19 cellular contexts compared by ENCODE assay signal in genomic region chr7:117051808-117052207, GRCh38.
DNase-seq lines count a peak whose midpoint lies in the region; ATAC-seq and TF ChIP-seq lines count a peak whose summit lies in the region.
"Had no signal": no experiment of that assay in that cellular context is flagged by ENCODE, and none has a peak within 500 bp of the region (broad histone marks: within the 10 kb centered on the region; RNA-seq: fewer than 3 reads in every experiment).

No MANE protein-coding gene starts in this region.

- H2AK5ac ChIP-seq in mesenchymal stem cell (ENCODE audit: low read length, severe bottlenecking), result no peak overlapping the region

- no peak for TF ChIP-seq CTCF in fibroblast of mammary gland (conservative IDR thresholded peaks at IDR 0.05; ENCODE audit: control insufficient read depth, insufficient read depth, low read depth, low read length)

- H3K79me1 ChIP-seq in mesenchymal stem cell (replicated peaks; ENCODE audit: low read length, poor library complexity, severe bottlenecking), result peaks cover 28% of the 10 kb centered on the region

- no peak overlapping the region for H3K4ac ChIP-seq in mesenchymal stem cell (ENCODE audit: low read depth in 1 of 2, low read length in 2 of 2)

- H3K4me1 ChIP-seq in mesenchymal stem cell (ENCODE audit: control insufficient read depth, insufficient read depth, low read depth, low read length), result peaks cover 2% of the 10 kb centered on the region
- H3K4me1 ChIP-seq: A549 had no signal

- H3K9ac ChIP-seq in mesenchymal stem cell (ENCODE audit: low read length), result peak overlapping the region; percentile 28

- ATAC-seq in left cardiac atrium (no peak), GM18909 (IDR thresholded peaks at IDR 0.05; ENCODE audit: poor library complexity, unreplicated experiment) (no peak)
- ATAC-seq: A549 had no signal

- H2BK15ac ChIP-seq in mesenchymal stem cell (ENCODE audit: low read depth, poor library complexity, severe bottlenecking), result no peak overlapping the region

- no peaks in the 10 kb centered on the region for H3K9me3 ChIP-seq in mesenchymal stem cell (ENCODE audit: control insufficient read depth, low read length)
- H3K9me3 ChIP-seq: A549 had no signal

- H3K27me3 ChIP-seq in mesenchymal stem cell (ENCODE audit: control insufficient read depth in 1 of 2, insufficient read depth in 1 of 2, low read length in 2 of 2), result no peaks in the 10 kb centered on the region

- H3K23ac ChIP-seq in mesenchymal stem cell (ENCODE audit: low read length in 2 of 2), result no peak overlapping the region

- no peak overlapping the region for H2BK5ac ChIP-seq in mesenchymal stem cell (ENCODE audit: low read depth, low read length, poor library complexity, severe bottlenecking)

- no peak overlapping the region for H4K91ac ChIP-seq in mesenchymal stem cell (ENCODE audit: low read length)

- no peak overlapping the region for H2BK12ac ChIP-seq in mesenchymal stem cell (ENCODE audit: low read length in 2 of 2)

- WGBS in mesenchymal stem cell, result 60% methylated on average over 1 of the region's 1 CpG

- H3K4me2 ChIP-seq in mesenchymal stem cell (ENCODE audit: low read length, poor library complexity, severe bottlenecking), result no peak overlapping the region
- H3K4me2 ChIP-seq: A549, PC-9 had no signal

- no peak overlapping the region for H3K27ac ChIP-seq in mesenchymal stem cell (ENCODE audit: low read length, poor library complexity, severe bottlenecking)
- H3K27ac ChIP-seq: A549, HL-60, PC-9 had no signal

- no peak overlapping the region for H2AFZ ChIP-seq in mesenchymal stem cell (ENCODE audit: low read depth, low read length)
- H2AFZ ChIP-seq: PC-9 had no signal

- H3K18ac ChIP-seq in mesenchymal stem cell (ENCODE audit: low read depth in 1 of 2, low read length in 2 of 2), result no peak overlapping the region

- H3K14ac ChIP-seq in mesenchymal stem cell (ENCODE audit: low read length in 2 of 2), result no peak overlapping the region

- intact Hi-C loops in left cardiac atrium (cut with DNase I), result no loop called here

- H3K36me3 ChIP-seq in mesenchymal stem cell (ENCODE audit: control insufficient read depth in 1 of 2, insufficient read depth in 2 of 2, low read depth in 1 of 2, low read length in 2 of 2), result no peaks in the 10 kb centered on the region

- H3K4me3 ChIP-seq in fibroblast of mammary gland (ENCODE audit: control insufficient read depth, low read depth, low read length), result no peak overlapping the region
- H3K4me3 ChIP-seq in mesenchymal stem cell (ENCODE audit: insufficient read depth in 1 of 2, low read depth in 1 of 2, low read length in 2 of 2), result no peak overlapping the region
- H3K4me3 ChIP-seq: A549, PC-9 had no signal

- H4K8ac ChIP-seq in mesenchymal stem cell (ENCODE audit: low read length), result no peak overlapping the region

- no peak overlapping the region for H2BK120ac ChIP-seq in mesenchymal stem cell (ENCODE audit: low read depth, low read length)

- peak; percentile 3 for DNase-seq in RPMI7951 (ENCODE audit: low read depth)
- peak; percentile 39 for DNase-seq in fibroblast of mammary gland (ENCODE audit: low read depth)
- DNase-seq in mesenchymal stem cell, result no peak
- peak; percentile 58 for DNase-seq in putamen (ENCODE audit: low spot score)
- no peak for DNase-seq in left cardiac atrium
- no peak for DNase-seq in stimulated activated CD4-positive, alpha-beta T cell treated with anti-CD3 and anti-CD28 coated beads, Interleukin-15, amount 100 ng/mL, for 24 hours
- DNase-seq in CD1c-positive myeloid dendritic cell (ENCODE audit: extremely low spot score), result no peak
- DNase-seq: CD4-positive, alpha-beta T cell; DND-41; GDM1; HFFc6; NCI-H1694; NCI-H2107; NCI-H446; NCI-H774; PC-9 had no signal

Comparison
In these comparisons a context has a peak if more than half of its experiments do, and no peak if none do; other contexts are left out.
1. DNase-seq: peak in RPMI7951 (single experiment), fibroblast of mammary gland (single experiment) and putamen (single experiment); none in mesenchymal stem cell (single experiment), left cardiac atrium (single experiment), stimulated activated CD4-positive, alpha-beta T cell treated with anti-CD3 and anti-CD28 coated beads, Interleukin-15, amount 100 ng/mL, for 24 hours (single experiment) and CD1c-positive myeloid dendritic cell (single experiment).